ENCODE assay signal across 21 cellular contexts in genomic region chr1:203929741-203930309, GRCh38.
A peak's percentile ranks its signal among the peaks of the same experiment; 100 is the strongest.
DNase-seq lines count a peak whose midpoint lies in the region; ATAC-seq, FAIRE-seq and TF ChIP-seq lines count a peak whose summit lies in the region.
"Had no signal": no experiment of that assay in that cellular context is flagged by ENCODE, and none has a peak within 500 bp of the region (broad histone marks: within the 10 kb centered on the region; RNA-seq: fewer than 3 reads in every experiment).

No MANE protein-coding gene starts in this region.

- H3K4me1 Mint-ChIP-seq in activated CD8-positive, alpha-beta T cell treated with anti-CD3 and anti-CD28 coated beads for 36 hours (ENCODE audit: low read depth): no peaks in the 10 kb centered on the region
- H3K4me1 Mint-ChIP-seq in T-helper 17 cell: peaks cover 9% of the 10 kb centered on the region

- peaks cover 8% of the 10 kb centered on the region for H3K27me3 Mint-ChIP-seq in activated CD8-positive, alpha-beta T cell treated with anti-CD3 and anti-CD28 coated beads for 36 hours
- H3K27me3 Mint-ChIP-seq in T-helper 17 cell: peaks cover 23% of the 10 kb centered on the region

- peak overlapping the region; percentile 22 for H3K4me2 ChIP-seq in keratinocyte (ENCODE audit: control insufficient read depth, extremely low read depth, insufficient read depth, low read depth, low read length)

- H2AFZ ChIP-seq in keratinocyte (ENCODE audit: control insufficient read depth, low read length): peak overlapping the region; percentile 37

- dilution Hi-C loops in keratinocyte (cut with MboI; ENCODE audit: extremely low pct_ligation_motif_present, low sequenced_read_pairs): no loop called here

- no peak overlapping the region for H3K4me3 ChIP-seq in keratinocyte (ENCODE audit: control insufficient read depth in 2 of 3, extremely low read depth in 1 of 3, insufficient read depth in 2 of 3, low read depth in 1 of 3, low read length in 3 of 3)
- H3K4me3 ChIP-seq: SJSA1 had no signal

- H3K36me3 ChIP-seq in keratinocyte (ENCODE audit: control insufficient read depth in 2 of 2, extremely low read depth in 1 of 2, insufficient read depth in 2 of 2, low read length in 2 of 2): no peaks in the 10 kb centered on the region
- H3K36me3 ChIP-seq: SJSA1 had no signal

- POLR2A ChIA-PET in activated CD8-positive, alpha-beta T cell treated with anti-CD3 and anti-CD28 coated beads for 36 hours (lab: Charles Lee): interaction anchor here (0.6 kb wide), 1 partner anchor 17 kb away, joined by 3 read pairs; no protein-coding TSS in a partner anchor

- H3K9me3 ChIP-seq in keratinocyte (ENCODE audit: control insufficient read depth, low read depth, low read length) (no peaks in the 10 kb centered on the region), T-helper 17 cell (ENCODE audit: control insufficient read depth, low read length, poor library complexity, severe bottlenecking) (no peaks in the 10 kb centered on the region)
- H3K9me3 ChIP-seq: SJSA1 had no signal

- no peak overlapping the region for H3K9ac ChIP-seq in keratinocyte (ENCODE audit: control insufficient read depth, extremely low read depth, insufficient read depth, low read length)

- H3K9me1 ChIP-seq in keratinocyte (ENCODE audit: control insufficient read depth, extremely low read depth, insufficient read depth, low read length): no peaks in the 10 kb centered on the region

- no peaks in the 10 kb centered on the region for H4K20me1 ChIP-seq in keratinocyte (ENCODE audit: control insufficient read depth, extremely low read depth, insufficient read depth, low read length)

- H3K27ac Mint-ChIP-seq in activated CD8-positive, alpha-beta T cell treated with anti-CD3 and anti-CD28 coated beads for 36 hours: no peak overlapping the region
- H3K27ac Mint-ChIP-seq in T-helper 17 cell: no peak overlapping the region
- H3K27ac Mint-ChIP-seq: CD14-positive monocyte, IgD-negative memory B cell had no signal

- no peak for ATAC-seq in activated CD8-positive, alpha-beta T cell treated with anti-CD3 and anti-CD28 coated beads for 36 hours
- ATAC-seq in GM18861 (IDR thresholded peaks at IDR 0.05; ENCODE audit: unreplicated experiment) (no peak), T-helper 17 cell (no peak)

- no peak overlapping the region for H3K27ac ChIP-seq in keratinocyte (ENCODE audit: control insufficient read depth, insufficient read depth, low read length)
- H3K27ac ChIP-seq: 22Rv1, HL-60, SJSA1 had no signal

- H3K36me3 Mint-ChIP-seq in activated CD8-positive, alpha-beta T cell treated with anti-CD3 and anti-CD28 coated beads for 36 hours (ENCODE audit: low read depth): no peaks in the 10 kb centered on the region
- no peaks in the 10 kb centered on the region for H3K36me3 Mint-ChIP-seq in T-helper 17 cell (ENCODE audit: low read depth)
- H3K36me3 Mint-ChIP-seq: CD14-positive monocyte had no signal

- no peak for FAIRE-seq in keratinocyte (lab: Jason Lieb, UNC)
- FAIRE-seq: HTR-8/SVneo had no signal

- intact Hi-C loops in activated CD8-positive, alpha-beta T cell treated with anti-CD3 and anti-CD28 coated beads for 36 hours (cut with micrococcal nuclease): no loop called here

- DNase-seq in SIG-M5 treated with dmso at 0.1 percent for 504 hours (lab: John Stamatoyannopoulos, UW; ENCODE audit: unreplicated experiment) (peak; percentile 46), SIG-M5 (lab: John Stamatoyannopoulos, UW) (no peak), NCI-H526 treated with DMSO at 0.1 percent for 48 hours (lab: John Stamatoyannopoulos, UW) (peak; percentile 21), keratinocyte (ENCODE audit: low read depth, low spot score) (no peak), ureter (ENCODE audit: low spot score) (peak; percentile 45), T-helper 17 cell (no peak)
- no peak for DNase-seq in activated CD8-positive, alpha-beta T cell treated with anti-CD3 and anti-CD28 coated beads for 36 hours
- DNase-seq: DMS79 treated with DMSO at 0.1 percent for 48 hours, NCI-H1105 treated with DMSO at 0.1 percent for 48 hours, NCI-H1694, NCI-H2081 treated with DMSO at 0.1 percent for 48 hours, NCI-H2227 treated with DMSO at 0.1 percent for 48 hours, NCI-H524, SW 1271 had no signal

- no peaks in the 10 kb centered on the region for H3K79me2 ChIP-seq in keratinocyte (ENCODE audit: control insufficient read depth, insufficient read depth, low read length)

- H3K27me3 ChIP-seq in keratinocyte (ENCODE audit: control insufficient read depth, extremely low read depth, insufficient read depth, low read length): no peaks in the 10 kb centered on the region
- H3K27me3 ChIP-seq: SJSA1 had no signal

- H3K4me3 Mint-ChIP-seq in activated CD8-positive, alpha-beta T cell treated with anti-CD3 and anti-CD28 coated beads for 36 hours: no peak overlapping the region
- H3K4me3 Mint-ChIP-seq in T-helper 17 cell: no peak overlapping the region
- H3K4me3 Mint-ChIP-seq: IgD-negative memory B cell had no signal

- no peak for TF ChIP-seq CTCF in keratinocyte (optimal IDR thresholded peaks at IDR 0.05 in 1 of 3, IDR thresholded peaks at IDR 0.05 in 1 of 3, conservative IDR thresholded peaks at IDR 0.05 in 1 of 3; ENCODE audit: extremely low read depth in 1 of 3, insufficient read depth in 2 of 3, low read length in 3 of 3)
- TF ChIP-seq CTCF in activated CD8-positive, alpha-beta T cell treated with anti-CD3 and anti-CD28 coated beads for 36 hours (IDR thresholded peaks at IDR 0.05): no peak

- CTCF ChIA-PET in activated CD8-positive, alpha-beta T cell treated with anti-CD3 and anti-CD28 coated beads for 36 hours (lab: Charles Lee): no interaction called here

- peaks cover 19% of the 10 kb centered on the region for H3K4me1 ChIP-seq in keratinocyte (ENCODE audit: control insufficient read depth, extremely low read depth, insufficient read depth, low read length)

- H3K9me3 Mint-ChIP-seq in activated CD8-positive, alpha-beta T cell treated with anti-CD3 and anti-CD28 coated beads for 36 hours: no peaks in the 10 kb centered on the region
- H3K9me3 Mint-ChIP-seq: IgD-negative memory B cell had no signal

Comparison
In these comparisons a context has a peak if more than half of its experiments do, and no peak if none do; other contexts are left out.
1. DNase-seq: peak in SIG-M5 treated with dmso at 0.1 percent for 504 hours (single experiment), NCI-H526 treated with DMSO at 0.1 percent for 48 hours (single experiment) and ureter (single experiment); none in SIG-M5 (single experiment), keratinocyte (single experiment), activated CD8-positive, alpha-beta T cell treated with anti-CD3 and anti-CD28 coated beads for 36 hours (single experiment) and T-helper 17 cell (0 of 3).